In the genomic region with DNA sequence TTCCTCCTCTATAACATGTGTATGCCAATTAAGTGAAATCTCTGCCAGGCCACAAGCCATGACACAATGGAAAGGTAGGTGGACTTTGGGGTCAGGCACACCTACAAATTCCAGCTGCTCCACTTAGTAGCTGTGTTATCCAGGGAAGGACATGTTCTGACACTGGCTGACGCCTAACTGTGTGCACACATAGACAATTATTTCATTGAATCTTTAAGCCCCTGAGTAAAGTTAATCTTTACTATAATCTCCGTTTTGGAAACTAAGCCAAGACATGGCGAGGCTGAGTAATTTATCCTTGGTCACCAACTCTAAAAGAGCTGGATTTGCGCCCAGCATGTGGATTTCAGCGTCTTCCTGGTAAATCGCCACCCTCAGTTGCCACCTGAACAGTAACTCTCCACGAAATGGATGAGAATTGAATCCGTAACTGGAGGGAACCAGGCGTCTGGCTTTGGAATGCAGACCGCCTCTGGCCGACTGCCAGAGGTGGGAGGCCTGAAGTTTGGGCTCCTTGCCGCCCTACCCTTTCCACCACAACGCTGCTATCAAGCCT, we compare ENCODE assay signal across 8 cellular contexts. TPM values are rescaled to one million over a fixed set of nuclear protein-coding genes. Genes with fewer than 3 reads are reported as not detected.
DNase-seq lines count a peak whose midpoint lies in the region; ATAC-seq and FAIRE-seq lines count a peak whose summit lies in the region.

No MANE protein-coding gene starts in this region.

- POLR2A ChIA-PET in T-cell (lab: Charles Lee): interaction anchor here in 1 of 2 donors (0.6 kb wide), 1 partner anchor 570 kb away, joined by 3 read pairs; no protein-coding TSS in a partner anchor

- no peak for FAIRE-seq in frontal cortex (lab: Jason Lieb, UNC)

- ATAC-seq in T-cell (replicated peaks in 1 of 4) (no peak), GM18870 (IDR thresholded peaks at IDR 0.05; ENCODE audit: unreplicated experiment) (no peak)

- peaks cover 25% of the 10 kb centered on the region for H3K4me1 Mint-ChIP-seq in activated naive CD4-positive, alpha-beta T cell treated with anti-CD3 and anti-CD28 coated beads, Interleukin-2, amount 10 ng/mL, durations not matched to agents 7 days and 5 days
- H3K4me1 Mint-ChIP-seq in T-cell: peaks cover 19 to 23% (median 23%) of the 10 kb centered on the region in 3 donors

- no peak for DNase-seq in activated naive CD4-positive, alpha-beta T cell treated with anti-CD3 and anti-CD28 coated beads, Interleukin-2, amount 10 ng/mL, durations not matched to agents 7 days and 5 days
- no peak for DNase-seq in activated naive CD4-positive, alpha-beta T cell treated with anti-CD3 and anti-CD28 coated beads, Interleukin-2, amount 50 U/mL, for 16 hours
- DNase-seq in T-cell: no peak
- DNase-seq in fibroblast of peridontal ligament (ENCODE audit: extremely low read depth): peak; percentile 57
- DNase-seq in skeletal muscle cell (ENCODE audit: low read depth): no peak
- no peak for DNase-seq in frontal cortex (ENCODE audit: low spot score in 2 of 2)
- DNase-seq in cortex of kidney (lab: John Stamatoyannopoulos, UW): no peak

- peak overlapping the region; percentile 97 for H3K4me3 Mint-ChIP-seq in activated naive CD4-positive, alpha-beta T cell treated with anti-CD3 and anti-CD28 coated beads, Interleukin-2, amount 10 ng/mL, durations not matched to agents 7 days and 5 days
- peak overlapping the region; percentile 98 to 100 (median 99) for H3K4me3 Mint-ChIP-seq in T-cell

- peak overlapping the region; percentile 66 for H3K4me3 ChIP-seq in skeletal muscle cell (ENCODE audit: low read depth, low read length)

- peaks cover 32% of the 10 kb centered on the region for H3K36me3 Mint-ChIP-seq in activated naive CD4-positive, alpha-beta T cell treated with anti-CD3 and anti-CD28 coated beads, Interleukin-2, amount 10 ng/mL, durations not matched to agents 7 days and 5 days
- H3K36me3 Mint-ChIP-seq in T-cell: peaks cover 14% of the 10 kb centered on the region

- no peaks in the 10 kb centered on the region for H3K9me3 Mint-ChIP-seq in activated naive CD4-positive, alpha-beta T cell treated with anti-CD3 and anti-CD28 coated beads, Interleukin-2, amount 10 ng/mL, durations not matched to agents 7 days and 5 days
- H3K9me3 Mint-ChIP-seq in T-cell: no peaks in the 10 kb centered on the region

- CTCF ChIA-PET in activated naive CD4-positive, alpha-beta T cell treated with anti-CD3 and anti-CD28 coated beads, Interleukin-2, amount 10 ng/mL, durations not matched to agents 7 days and 5 days (lab: Charles Lee): interaction anchor here (0.6 to 6.2 kb wide), 9 partner anchors 10 to 593 kb away, joined by 3 to 53 read pairs (median 4); no protein-coding TSS in a partner anchor
- CTCF ChIA-PET in T-cell (lab: Charles Lee): interaction anchor here (0.5 to 2.4 kb wide), 7 partner anchors 41 to 1964 kb away, joined by 3 to 19 read pairs (median 4); no protein-coding TSS in a partner anchor

- peak overlapping the region; percentile 92 for H3K27ac Mint-ChIP-seq in activated naive CD4-positive, alpha-beta T cell treated with anti-CD3 and anti-CD28 coated beads, Interleukin-2, amount 10 ng/mL, durations not matched to agents 7 days and 5 days
- peak overlapping the region; percentile 95 to 97 for H3K27ac Mint-ChIP-seq in T-cell

- H3K27me3 Mint-ChIP-seq in activated naive CD4-positive, alpha-beta T cell treated with anti-CD3 and anti-CD28 coated beads, Interleukin-2, amount 10 ng/mL, durations not matched to agents 7 days and 5 days: no peaks in the 10 kb centered on the region
- H3K27me3 Mint-ChIP-seq in T-cell: no peaks in the 10 kb centered on the region

RNA-seq across cellular contexts. Expression of gene SNRPE, which starts 0.9 kb away (rescaled TPM):
- total RNA-seq in T-cell (10 to 100 TPM; 50.6 to 80.9 (median 72.0) TPM), frontal cortex (61.1 TPM)
